Comparison of ENCODE assay signal across 1 cellular context in the genomic region with DNA sequence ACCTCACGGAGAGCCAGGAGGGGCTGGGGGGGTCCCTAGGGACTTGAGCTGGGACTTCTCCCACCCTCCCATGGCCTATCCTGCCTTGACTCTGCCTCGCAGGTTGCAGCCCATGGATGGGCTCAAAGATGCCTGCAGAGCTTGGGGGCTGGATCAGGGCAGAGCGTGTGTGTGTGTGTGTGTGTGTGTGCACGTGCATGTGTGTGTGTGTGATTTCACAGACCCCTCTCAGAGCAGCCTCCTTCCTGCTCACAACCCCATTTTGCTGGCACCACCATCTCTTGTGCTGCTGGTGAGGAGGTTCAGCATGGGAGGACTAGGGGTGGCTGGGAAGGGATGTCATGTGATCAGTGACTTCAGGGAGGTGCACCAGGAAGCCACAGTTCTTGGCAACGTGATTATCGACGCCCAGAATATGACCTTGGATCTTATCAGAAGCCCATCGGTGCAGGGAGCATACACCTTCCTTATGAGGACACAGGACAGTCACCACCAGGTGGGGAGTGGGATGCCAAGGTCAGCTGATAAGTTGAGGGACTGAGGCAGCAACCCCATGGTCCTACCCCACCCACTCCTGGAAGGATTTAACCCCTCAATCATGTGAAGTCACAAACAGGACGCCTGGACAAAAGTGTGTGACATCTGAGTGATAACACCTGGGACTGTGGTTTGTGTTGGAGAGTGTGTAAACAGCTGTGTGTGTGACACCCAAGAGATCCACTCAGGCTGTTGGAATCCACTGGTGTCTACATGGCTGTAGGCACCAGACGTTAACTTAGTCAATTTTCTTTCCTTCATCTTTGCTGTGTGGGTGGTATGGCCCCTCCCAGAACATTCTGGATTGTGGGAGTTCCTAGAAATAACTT.
A peak's percentile ranks its signal among the peaks of the same experiment; 100 is the strongest.
TF ChIP-seq lines count a peak whose summit lies in the region.

No MANE protein-coding gene starts in this region.

TF ChIP-seq in K562, 482 proteins besides CTCF, POLR2A, EP300 and RAD21 (continues in another document):
- TF ChIP-seq SREBF1 (IDR thresholded peaks at IDR 0.05; ENCODE audit: borderline replicate concordance, low read depth, low read length) (no peak), EGR1 (conservative IDR thresholded peaks at IDR 0.05) (0 out of 2 replicates have a peak, but pooled peaks have one; percentile 31), SOX6 (IDR thresholded peaks at IDR 0.05) (no peak), KHSRP (IDR thresholded peaks at IDR 0.05) (no peak), DDX20 (tag; IDR thresholded peaks at IDR 0.05; ENCODE audit: low read depth) (no peak), ZNF175 (CRISPR knock-in tag; IDR thresholded peaks at IDR 0.05; ENCODE audit: low read depth) (no peak), ZNF79 (CRISPR knock-in tag; IDR thresholded peaks at IDR 0.05; ENCODE audit: low read depth) (no peak), GABPB2 (CRISPR knock-in tag; conservative IDR thresholded peaks at IDR 0.05) (no peak), NR1H2 (CRISPR knock-in tag; IDR thresholded peaks at IDR 0.05) (peak; percentile 54; the same call in 1 of the 2 replicates), FOXP1 (CRISPR knock-in tag; IDR thresholded peaks at IDR 0.05) (no peak), FOXJ2 (tag; IDR thresholded peaks at IDR 0.05) (no peak), MEF2D (tag; conservative IDR thresholded peaks at IDR 0.05; ENCODE audit: low read depth) (0 out of 2 replicates have a peak, but pooled peaks have one; percentile 39), GTF2A2 (tag; IDR thresholded peaks at IDR 0.05) (no peak), ZFP36 (IDR thresholded peaks at IDR 0.05; ENCODE audit: low read depth, low read length, partially characterized antibody) (no peak), ARID1B (IDR thresholded peaks at IDR 0.05) (no peak), TCF3 (CRISPR knock-in tag; IDR thresholded peaks at IDR 0.05) (0 out of 2 replicates have a peak, but pooled peaks have one; percentile 10), CHD1 (IDR thresholded peaks at IDR 0.05; ENCODE audit: low read length) (no peak), ZNF384 (IDR thresholded peaks at IDR 0.05; ENCODE audit: low read depth, low read length) (no peak), ZNF253 (CRISPR knock-in tag; conservative IDR thresholded peaks at IDR 0.05) (no peak), LEF1 (IDR thresholded peaks at IDR 0.05) (no peak), RBM15 (IDR thresholded peaks at IDR 0.05; ENCODE audit: insufficient read depth, low read length) (no peak), ZNF224 (CRISPR knock-in tag; IDR thresholded peaks at IDR 0.05) (no peak), SMAD1 (IDR thresholded peaks at IDR 0.05; ENCODE audit: low read depth, low read length, partially characterized antibody) (no peak), MCM5 (IDR thresholded peaks at IDR 0.05; ENCODE audit: low read depth) (no peak), DACH1 (IDR thresholded peaks at IDR 0.05; ENCODE audit: partially characterized antibody) (no peak), RBM14 (IDR thresholded peaks at IDR 0.05; ENCODE audit: borderline replicate concordance, insufficient read depth, low read depth, low read length) (no peak), PRPF4 (IDR thresholded peaks at IDR 0.05; ENCODE audit: insufficient read depth, low read depth, low read length, poor library complexity, severe bottlenecking) (no peak), XRCC4 (IDR thresholded peaks at IDR 0.05; ENCODE audit: extremely low read depth, insufficient read depth, insufficient read length) (no peak), PURB (CRISPR knock-in tag; IDR thresholded peaks at IDR 0.05; ENCODE audit: low read depth) (no peak), FOXJ3 (CRISPR knock-in tag; IDR thresholded peaks at IDR 0.05) (no peak), TCF7 (IDR thresholded peaks at IDR 0.05; ENCODE audit: borderline replicate concordance) (no peak), ILF3 (IDR thresholded peaks at IDR 0.05; ENCODE audit: borderline replicate concordance) (no peak), KDM5B (IDR thresholded peaks at IDR 0.05; ENCODE audit: insufficient replicate concordance, low read depth, low read length) (no peak), MECOM (CRISPR knock-in tag; IDR thresholded peaks at IDR 0.05) (no peak), ZNF507 (tag; conservative IDR thresholded peaks at IDR 0.05) (no peak), PYGO2 (tag; IDR thresholded peaks at IDR 0.05) (no peak), JUND (IDR thresholded peaks at IDR 0.05; ENCODE audit: borderline replicate concordance, low read depth, low read length) (no peak), JUND (tag; IDR thresholded peaks at IDR 0.05; ENCODE audit: borderline replicate concordance, low read depth, low read length) (0 out of 3 replicates have a peak, but pooled peaks have one; percentile 26), MTF1 (CRISPR knock-in tag; IDR thresholded peaks at IDR 0.05; ENCODE audit: borderline replicate concordance) (no peak), NFIX (CRISPR knock-in tag; IDR thresholded peaks at IDR 0.05; ENCODE audit: low read depth) (no peak), PHTF2 (CRISPR knock-in tag; IDR thresholded peaks at IDR 0.05) (no peak), ZNF76 (CRISPR knock-in tag; IDR thresholded peaks at IDR 0.05; ENCODE audit: borderline replicate concordance) (no peak; the same call in 1 of the 2 replicates), SMARCB1 (IDR thresholded peaks at IDR 0.05; ENCODE audit: insufficient read length, low read depth) (no peak), U2AF1 (optimal IDR thresholded peaks at IDR 0.05; ENCODE audit: low read depth, low read length) (no peak), ZNF174 (CRISPR knock-in tag; IDR thresholded peaks at IDR 0.05) (no peak)
- TF ChIP-seq, protein P1, sequence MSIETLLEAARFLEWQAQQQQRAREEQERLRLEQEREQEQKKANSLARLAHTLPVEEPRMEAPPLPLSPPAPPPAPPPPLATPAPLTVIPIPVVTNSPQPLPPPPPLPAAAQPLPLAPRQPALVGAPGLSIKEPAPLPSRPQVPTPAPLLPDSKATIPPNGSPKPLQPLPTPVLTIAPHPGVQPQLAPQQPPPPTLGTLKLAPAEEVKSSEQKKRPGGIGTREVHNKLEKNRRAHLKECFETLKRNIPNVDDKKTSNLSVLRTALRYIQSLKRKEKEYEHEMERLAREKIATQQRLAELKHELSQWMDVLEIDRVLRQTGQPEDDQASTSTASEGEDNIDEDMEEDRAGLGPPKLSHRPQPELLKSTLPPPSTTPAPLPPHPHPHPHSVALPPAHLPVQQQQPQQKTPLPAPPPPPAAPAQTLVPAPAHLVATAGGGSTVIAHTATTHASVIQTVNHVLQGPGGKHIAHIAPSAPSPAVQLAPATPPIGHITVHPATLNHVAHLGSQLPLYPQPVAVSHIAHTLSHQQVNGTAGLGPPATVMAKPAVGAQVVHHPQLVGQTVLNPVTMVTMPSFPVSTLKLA (conservative IDR thresholded peaks at IDR 0.05) = no peak
- TF ChIP-seq, protein P2, sequence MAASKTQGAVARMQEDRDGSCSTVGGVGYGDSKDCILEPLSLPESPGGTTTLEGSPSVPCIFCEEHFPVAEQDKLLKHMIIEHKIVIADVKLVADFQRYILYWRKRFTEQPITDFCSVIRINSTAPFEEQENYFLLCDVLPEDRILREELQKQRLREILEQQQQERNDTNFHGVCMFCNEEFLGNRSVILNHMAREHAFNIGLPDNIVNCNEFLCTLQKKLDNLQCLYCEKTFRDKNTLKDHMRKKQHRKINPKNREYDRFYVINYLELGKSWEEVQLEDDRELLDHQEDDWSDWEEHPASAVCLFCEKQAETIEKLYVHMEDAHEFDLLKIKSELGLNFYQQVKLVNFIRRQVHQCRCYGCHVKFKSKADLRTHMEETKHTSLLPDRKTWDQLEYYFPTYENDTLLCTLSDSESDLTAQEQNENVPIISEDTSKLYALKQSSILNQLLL (CRISPR knock-in tag; IDR thresholded peaks at IDR 0.05; ENCODE audit: borderline replicate concordance) = no peak
- TF ChIP-seq, protein P3, sequence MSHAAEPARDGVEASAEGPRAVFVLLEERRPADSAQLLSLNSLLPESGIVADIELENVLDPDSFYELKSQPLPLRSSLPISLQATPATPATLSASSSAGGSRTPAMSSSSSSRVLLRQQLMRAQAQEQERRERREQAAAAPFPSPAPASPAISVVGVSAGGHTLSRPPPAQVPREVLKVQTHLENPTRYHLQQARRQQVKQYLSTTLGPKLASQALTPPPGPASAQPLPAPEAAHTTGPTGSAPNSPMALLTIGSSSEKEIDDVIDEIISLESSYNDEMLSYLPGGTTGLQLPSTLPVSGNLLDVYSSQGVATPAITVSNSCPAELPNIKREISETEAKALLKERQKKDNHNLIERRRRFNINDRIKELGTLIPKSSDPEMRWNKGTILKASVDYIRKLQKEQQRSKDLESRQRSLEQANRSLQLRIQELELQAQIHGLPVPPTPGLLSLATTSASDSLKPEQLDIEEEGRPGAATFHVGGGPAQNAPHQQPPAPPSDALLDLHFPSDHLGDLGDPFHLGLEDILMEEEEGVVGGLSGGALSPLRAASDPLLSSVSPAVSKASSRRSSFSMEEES (CRISPR knock-in tag; IDR thresholded peaks at IDR 0.05) = peak; percentile 93
- TF ChIP-seq, protein P4, sequence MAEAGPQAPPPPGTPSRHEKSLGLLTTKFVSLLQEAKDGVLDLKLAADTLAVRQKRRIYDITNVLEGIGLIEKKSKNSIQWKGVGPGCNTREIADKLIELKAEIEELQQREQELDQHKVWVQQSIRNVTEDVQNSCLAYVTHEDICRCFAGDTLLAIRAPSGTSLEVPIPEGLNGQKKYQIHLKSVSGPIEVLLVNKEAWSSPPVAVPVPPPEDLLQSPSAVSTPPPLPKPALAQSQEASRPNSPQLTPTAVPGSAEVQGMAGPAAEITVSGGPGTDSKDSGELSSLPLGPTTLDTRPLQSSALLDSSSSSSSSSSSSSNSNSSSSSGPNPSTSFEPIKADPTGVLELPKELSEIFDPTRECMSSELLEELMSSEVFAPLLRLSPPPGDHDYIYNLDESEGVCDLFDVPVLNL (CRISPR knock-in tag; IDR thresholded peaks at IDR 0.05; ENCODE audit: low read depth) = no peak
- TF ChIP-seq, protein P5, sequence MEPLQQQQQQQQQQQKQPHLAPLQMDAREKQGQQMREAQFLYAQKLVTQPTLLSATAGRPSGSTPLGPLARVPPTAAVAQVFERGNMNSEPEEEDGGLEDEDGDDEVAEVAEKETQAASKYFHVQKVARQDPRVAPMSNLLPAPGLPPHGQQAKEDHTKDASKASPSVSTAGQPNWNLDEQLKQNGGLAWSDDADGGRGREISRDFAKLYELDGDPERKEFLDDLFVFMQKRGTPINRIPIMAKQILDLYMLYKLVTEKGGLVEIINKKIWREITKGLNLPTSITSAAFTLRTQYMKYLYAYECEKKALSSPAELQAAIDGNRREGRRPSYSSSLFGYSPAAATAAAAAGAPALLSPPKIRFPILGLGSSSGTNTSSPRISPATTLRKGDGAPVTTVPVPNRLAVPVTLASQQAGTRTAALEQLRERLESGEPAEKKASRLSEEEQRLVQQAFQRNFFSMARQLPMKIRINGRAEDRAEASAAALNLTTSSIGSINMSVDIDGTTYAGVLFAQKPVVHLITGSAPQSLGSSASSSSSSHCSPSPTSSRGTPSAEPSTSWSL (CRISPR knock-in tag; IDR thresholded peaks at IDR 0.05; ENCODE audit: borderline replicate concordance) = no peak
- TF ChIP-seq, protein P6, sequence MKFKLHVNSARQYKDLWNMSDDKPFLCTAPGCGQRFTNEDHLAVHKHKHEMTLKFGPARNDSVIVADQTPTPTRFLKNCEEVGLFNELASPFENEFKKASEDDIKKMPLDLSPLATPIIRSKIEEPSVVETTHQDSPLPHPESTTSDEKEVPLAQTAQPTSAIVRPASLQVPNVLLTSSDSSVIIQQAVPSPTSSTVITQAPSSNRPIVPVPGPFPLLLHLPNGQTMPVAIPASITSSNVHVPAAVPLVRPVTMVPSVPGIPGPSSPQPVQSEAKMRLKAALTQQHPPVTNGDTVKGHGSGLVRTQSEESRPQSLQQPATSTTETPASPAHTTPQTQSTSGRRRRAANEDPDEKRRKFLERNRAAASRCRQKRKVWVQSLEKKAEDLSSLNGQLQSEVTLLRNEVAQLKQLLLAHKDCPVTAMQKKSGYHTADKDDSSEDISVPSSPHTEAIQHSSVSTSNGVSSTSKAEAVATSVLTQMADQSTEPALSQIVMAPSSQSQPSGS (CRISPR knock-in tag; IDR thresholded peaks at IDR 0.05) = no peak
- TF ChIP-seq, protein P7, sequence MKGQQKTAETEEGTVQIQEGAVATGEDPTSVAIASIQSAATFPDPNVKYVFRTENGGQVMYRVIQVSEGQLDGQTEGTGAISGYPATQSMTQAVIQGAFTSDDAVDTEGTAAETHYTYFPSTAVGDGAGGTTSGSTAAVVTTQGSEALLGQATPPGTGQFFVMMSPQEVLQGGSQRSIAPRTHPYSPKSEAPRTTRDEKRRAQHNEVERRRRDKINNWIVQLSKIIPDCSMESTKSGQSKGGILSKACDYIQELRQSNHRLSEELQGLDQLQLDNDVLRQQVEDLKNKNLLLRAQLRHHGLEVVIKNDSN (CRISPR knock-in tag; IDR thresholded peaks at IDR 0.05) = peak; percentile 59; the same call in 1 of the 2 replicates
- TF ChIP-seq, protein P8, sequence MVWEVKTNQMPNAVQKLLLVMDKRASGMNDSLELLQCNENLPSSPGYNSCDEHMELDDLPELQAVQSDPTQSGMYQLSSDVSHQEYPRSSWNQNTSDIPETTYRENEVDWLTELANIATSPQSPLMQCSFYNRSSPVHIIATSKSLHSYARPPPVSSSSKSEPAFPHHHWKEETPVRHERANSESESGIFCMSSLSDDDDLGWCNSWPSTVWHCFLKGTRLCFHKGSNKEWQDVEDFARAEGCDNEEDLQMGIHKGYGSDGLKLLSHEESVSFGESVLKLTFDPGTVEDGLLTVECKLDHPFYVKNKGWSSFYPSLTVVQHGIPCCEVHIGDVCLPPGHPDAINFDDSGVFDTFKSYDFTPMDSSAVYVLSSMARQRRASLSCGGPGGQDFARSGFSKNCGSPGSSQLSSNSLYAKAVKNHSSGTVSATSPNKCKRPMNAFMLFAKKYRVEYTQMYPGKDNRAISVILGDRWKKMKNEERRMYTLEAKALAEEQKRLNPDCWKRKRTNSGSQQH (CRISPR knock-in tag; IDR thresholded peaks at IDR 0.05) = no peak
- TF ChIP-seq, protein P9, sequence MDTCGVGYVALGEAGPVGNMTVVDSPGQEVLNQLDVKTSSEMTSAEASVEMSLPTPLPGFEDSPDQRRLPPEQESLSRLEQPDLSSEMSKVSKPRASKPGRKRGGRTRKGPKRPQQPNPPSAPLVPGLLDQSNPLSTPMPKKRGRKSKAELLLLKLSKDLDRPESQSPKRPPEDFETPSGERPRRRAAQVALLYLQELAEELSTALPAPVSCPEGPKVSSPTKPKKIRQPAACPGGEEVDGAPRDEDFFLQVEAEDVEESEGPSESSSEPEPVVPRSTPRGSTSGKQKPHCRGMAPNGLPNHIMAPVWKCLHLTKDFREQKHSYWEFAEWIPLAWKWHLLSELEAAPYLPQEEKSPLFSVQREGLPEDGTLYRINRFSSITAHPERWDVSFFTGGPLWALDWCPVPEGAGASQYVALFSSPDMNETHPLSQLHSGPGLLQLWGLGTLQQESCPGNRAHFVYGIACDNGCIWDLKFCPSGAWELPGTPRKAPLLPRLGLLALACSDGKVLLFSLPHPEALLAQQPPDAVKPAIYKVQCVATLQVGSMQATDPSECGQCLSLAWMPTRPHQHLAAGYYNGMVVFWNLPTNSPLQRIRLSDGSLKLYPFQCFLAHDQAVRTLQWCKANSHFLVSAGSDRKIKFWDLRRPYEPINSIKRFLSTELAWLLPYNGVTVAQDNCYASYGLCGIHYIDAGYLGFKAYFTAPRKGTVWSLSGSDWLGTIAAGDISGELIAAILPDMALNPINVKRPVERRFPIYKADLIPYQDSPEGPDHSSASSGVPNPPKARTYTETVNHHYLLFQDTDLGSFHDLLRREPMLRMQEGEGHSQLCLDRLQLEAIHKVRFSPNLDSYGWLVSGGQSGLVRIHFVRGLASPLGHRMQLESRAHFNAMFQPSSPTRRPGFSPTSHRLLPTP (IDR thresholded peaks at IDR 0.05; ENCODE audit: borderline replicate concordance, extremely low read depth, insufficient read length) = no peak
